Comparison of ENCODE assay signal across 8 cellular contexts in the genomic region with DNA sequence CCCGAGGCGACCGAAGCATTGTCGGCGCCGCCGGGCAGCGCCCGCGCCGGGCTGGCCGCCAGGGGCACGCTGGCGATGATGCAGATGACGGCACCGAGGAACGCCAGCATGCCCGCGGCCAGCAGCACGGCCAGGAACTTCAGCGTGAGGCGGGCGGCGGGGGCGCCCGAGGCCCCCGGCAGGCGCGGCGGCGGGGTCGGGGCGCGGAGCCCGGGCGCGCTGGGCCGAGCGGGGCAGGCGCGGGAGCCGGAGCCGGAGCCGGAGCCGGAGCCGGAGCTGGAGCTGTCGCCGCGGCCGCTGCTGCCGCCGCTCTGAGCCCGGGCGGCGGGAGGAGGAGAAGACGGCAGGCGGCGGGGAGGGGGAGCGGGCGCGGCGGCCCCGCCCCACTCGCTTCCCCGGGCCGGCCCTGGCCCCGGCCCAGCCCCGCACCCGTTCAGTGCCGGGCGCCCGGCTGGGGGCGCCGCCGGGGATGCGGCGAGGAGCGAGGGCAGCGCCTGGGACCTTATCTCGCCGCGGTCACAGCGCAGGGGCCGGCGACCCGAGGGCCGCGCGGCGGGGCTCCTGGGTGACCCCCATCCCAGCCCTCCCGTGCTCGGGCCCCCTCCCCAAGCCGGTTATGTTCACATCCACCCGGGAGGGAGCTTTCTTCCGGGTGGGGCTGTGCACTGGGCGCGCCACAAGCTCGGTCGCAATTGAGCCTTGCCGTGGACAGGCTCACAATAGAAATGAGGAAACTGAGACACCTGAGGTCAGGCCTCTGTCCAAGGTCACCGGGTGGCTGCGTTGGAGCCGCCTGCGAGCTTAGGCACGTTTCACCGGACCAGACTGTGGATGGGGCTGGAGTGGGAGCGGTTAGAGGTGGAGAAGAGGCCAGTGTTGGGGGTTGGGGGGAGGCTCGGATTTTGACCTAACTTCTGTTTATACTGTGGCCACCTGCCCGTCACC. TPM values are rescaled to one million over a fixed set of nuclear protein-coding genes. Genes with fewer than 3 reads are reported as not detected.
DNase-seq lines count a peak whose midpoint lies in the region; ATAC-seq, FAIRE-seq and TF ChIP-seq lines count a peak whose summit lies in the region.

A gene (minus strand): TSS at position 313 of the 945 bp plus-strand sequence.

- peaks cover 63% of the 10 kb centered on the region for H3K27me3 Mint-ChIP-seq in activated naive CD8-positive, alpha-beta T cell treated with anti-CD3 and anti-CD28 coated beads, Interleukin-2, amount 10 ng/mL, durations not matched to agents 7 days and 5 days

- POLR2A ChIA-PET in activated naive CD8-positive, alpha-beta T cell treated with anti-CD3 and anti-CD28 coated beads, Interleukin-2, amount 10 ng/mL, durations not matched to agents 7 days and 5 days (lab: Charles Lee) = interaction anchor here (1.0 to 1.8 kb wide), 3 partner anchors 7 to 111 kb away, joined by 3 to 10 read pairs (median 3); a partner anchor contains a TSS

- no peaks in the 10 kb centered on the region for H3K36me3 Mint-ChIP-seq in activated naive CD8-positive, alpha-beta T cell treated with anti-CD3 and anti-CD28 coated beads, Interleukin-2, amount 10 ng/mL, durations not matched to agents 7 days and 5 days

- peak within 1 kb of the TSS; percentile 72 for H3K4me3 Mint-ChIP-seq in activated naive CD8-positive, alpha-beta T cell treated with anti-CD3 and anti-CD28 coated beads, Interleukin-2, amount 10 ng/mL, durations not matched to agents 7 days and 5 days

- no peak for FAIRE-seq in RCC 7860 (lab: Jason Lieb, UNC)

- no peaks in the 10 kb centered on the region for H3K9me3 Mint-ChIP-seq in activated naive CD8-positive, alpha-beta T cell treated with anti-CD3 and anti-CD28 coated beads, Interleukin-2, amount 10 ng/mL, durations not matched to agents 7 days and 5 days

- intact Hi-C loops in Right ventricle myocardium inferior (cut with DNase I) = loop anchor here (2.0 kb wide), 1 partner anchor 75 kb away; no protein-coding TSS in a partner anchor

- H3K27ac Mint-ChIP-seq in activated naive CD8-positive, alpha-beta T cell treated with anti-CD3 and anti-CD28 coated beads, Interleukin-2, amount 10 ng/mL, durations not matched to agents 7 days and 5 days = no peak within 1 kb of the TSS

- TF ChIP-seq CTCF in omental fat pad (IDR thresholded peaks at IDR 0.05) = no peak

- ATAC-seq in activated naive CD8-positive, alpha-beta T cell treated with anti-CD3 and anti-CD28 coated beads, Interleukin-2, amount 10 ng/mL, durations not matched to agents 7 days and 5 days (ENCODE audit: low read depth) = peak; percentile 45
- ATAC-seq in Right ventricle myocardium inferior = peak; percentile 78
- peak; percentile 63 for ATAC-seq in omental fat pad (ENCODE audit: low FRiP score)
- no peak for ATAC-seq in GM19035 (IDR thresholded peaks at IDR 0.05; ENCODE audit: unreplicated experiment)
- ATAC-seq in HG02623 (IDR thresholded peaks at IDR 0.05; ENCODE audit: unreplicated experiment) = no peak

- H3K4me1 Mint-ChIP-seq in activated naive CD8-positive, alpha-beta T cell treated with anti-CD3 and anti-CD28 coated beads, Interleukin-2, amount 10 ng/mL, durations not matched to agents 7 days and 5 days = peaks cover 5% of the 10 kb centered on the region

- DNase-seq in activated T-cell treated with anti-CD3 and anti-CD28 coated beads for 1 hour (ENCODE audit: low read depth) (peak; percentile 24), activated T-cell treated with anti-CD3 and anti-CD28 coated beads for 4 hours (no peak), RCC 7860 (ENCODE audit: low spot score) (peak; percentile 16), Right ventricle myocardium inferior (ENCODE audit: missing footprints) (peak; percentile 72), omental fat pad (ENCODE audit: low spot score) (no peak)
- peak; percentile 58 for DNase-seq in activated naive CD8-positive, alpha-beta T cell treated with anti-CD3 and anti-CD28 coated beads, Interleukin-2, amount 10 ng/mL, durations not matched to agents 7 days and 5 days

RNA-seq across cellular contexts. Expression of the gene that starts here (rescaled TPM):
- total RNA-seq in activated naive CD8-positive, alpha-beta T cell treated with anti-CD3 and anti-CD28 coated beads, Interleukin-2, amount 10 ng/mL, durations not matched to agents 7 days and 5 days = 1 to 10 TPM; 5.9 to 6.8 TPM
- total RNA-seq in Right ventricle myocardium inferior = 19.7 TPM
- total RNA-seq in omental fat pad = 1 to 10 TPM; 2.4 to 3.8 (median 3.0) TPM

Comparison
In these comparisons a context has a peak if more than half of its experiments do, and no peak if none do; other contexts are left out.
1. DNase-seq: peak in activated T-cell treated with anti-CD3 and anti-CD28 coated beads for 1 hour (single experiment), RCC 7860 (single experiment), activated naive CD8-positive, alpha-beta T cell treated with anti-CD3 and anti-CD28 coated beads, Interleukin-2, amount 10 ng/mL, durations not matched to agents 7 days and 5 days (single experiment) and Right ventricle myocardium inferior (single experiment); none in activated T-cell treated with anti-CD3 and anti-CD28 coated beads for 4 hours (single experiment) and omental fat pad (single experiment).
2. ATAC-seq: peak in activated naive CD8-positive, alpha-beta T cell treated with anti-CD3 and anti-CD28 coated beads, Interleukin-2, amount 10 ng/mL, durations not matched to agents 7 days and 5 days (single experiment), Right ventricle myocardium inferior (single experiment) and omental fat pad (single experiment); none in GM19035 (single experiment) and HG02623 (single experiment).